In the genomic region with DNA sequence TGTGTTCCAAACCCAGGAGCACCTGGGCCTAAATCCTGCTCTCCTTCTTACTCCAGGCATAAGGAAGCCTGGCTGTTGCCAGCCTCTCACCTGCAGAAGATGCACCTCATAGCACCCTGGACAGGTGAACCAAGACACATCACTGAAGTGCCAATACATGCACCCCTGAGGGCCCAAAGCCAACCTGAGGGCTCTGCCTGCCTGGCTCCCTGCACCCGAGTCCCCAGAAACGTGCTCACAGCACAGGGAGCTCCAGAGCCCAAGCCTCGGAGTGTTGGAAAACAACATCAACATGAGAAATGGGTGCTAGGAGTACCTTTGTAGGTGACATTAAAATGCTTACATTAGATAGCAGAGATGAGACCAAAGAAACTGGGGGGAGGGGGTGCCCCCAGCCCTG, we compare ENCODE assay signal across 33 cellular contexts.
"Had no signal": no experiment of that assay in that cellular context is flagged by ENCODE, and none has a peak within 500 bp of the region (broad histone marks: within the 10 kb centered on the region; RNA-seq: fewer than 3 reads in every experiment).

No MANE protein-coding gene starts in this region.

- H3K27ac ChIP-seq: ascending aorta, cardiac muscle cell, WERI-Rb-1 had no signal

- H3K4me1 ChIP-seq: ascending aorta had no signal

- H3K27me3 ChIP-seq: ascending aorta, cardiac muscle cell, MG63 had no signal

- H3K27ac Mint-ChIP-seq: activated CD4-positive, alpha-beta memory T cell treated with anti-CD3 and anti-CD28 coated beads, Interleukin-2, amount 10 ng/mL, durations not matched to agents 7 days and 5 days; activated CD8-positive, alpha-beta memory T cell treated with anti-CD3 and anti-CD28 coated beads, Interleukin-2, amount 10 ng/mL, durations not matched to agents 7 days and 5 days; activated naive CD4-positive, alpha-beta T cell treated with anti-CD3 and anti-CD28 coated beads, Interleukin-2, amount 50 U/mL, for 24 hours; activated naive CD8-positive, alpha-beta T cell treated with anti-CD3 and anti-CD28 coated beads, Interleukin-2, amount 10 ng/mL, durations not matched to agents 7 days and 5 days had no signal

- DNase-seq: activated CD4-positive, alpha-beta memory T cell treated with anti-CD3 and anti-CD28 coated beads, Interleukin-2, amount 10 ng/mL, durations not matched to agents 7 days and 5 days; activated CD4-positive, alpha-beta T cell treated with anti-CD3 and anti-CD28 coated beads for 1 hour; activated CD4-positive, alpha-beta T cell treated with anti-CD3 and anti-CD28 coated beads for 48 hours; activated CD4-positive, CD25-positive, alpha-beta regulatory T cell; activated CD8-positive, alpha-beta memory T cell treated with anti-CD3 and anti-CD28 coated beads for 24 hours; activated CD8-positive, alpha-beta memory T cell treated with anti-CD3 and anti-CD28 coated beads, Interleukin-2, amount 10 ng/mL, durations not matched to agents 7 days and 5 days; activated CD8-positive, alpha-beta memory T cell treated with anti-CD3 and anti-CD28 coated beads, Interleukin-2, amount 50 U/mL, for 48 hours; activated gamma-delta T cell; activated naive CD4-positive, alpha-beta T cell treated with Interleukin-2 at 50 U/mL for 16 hours; activated naive CD8-positive, alpha-beta T cell treated with anti-CD3 and anti-CD28 coated beads, Interleukin-2, amount 10 ng/mL, durations not matched to agents 7 days and 5 days; activated T-cell treated with anti-CD3 and anti-CD28 coated beads, Interleukin-2, amount 50 U/mL, for 48 hours; amygdala; Kasumi-1; KG1; MG63; NCI-H1048; NCI-H1105 treated with DMSO at 0.1 percent for 48 hours; NCI-H1436; NCI-H1694; NCI-H1930; NCI-H345; NCI-H510A; NCI-H526; NCI-H748 treated with DMSO at 0.1 percent for 48 hours; NK-92 treated with Interleukin-12 subunit alpha and Interleukin-12 subunit beta, amount 100 ng/mL, for 24 hours; Right ventricle myocardium superior; SW 1271; T-helper 1 cell; T1000; WERI-Rb-1 had no signal

- H3K36me3 ChIP-seq: ascending aorta, cardiac muscle cell, MG63, WERI-Rb-1 had no signal

- H3K36me3 Mint-ChIP-seq: activated CD8-positive, alpha-beta memory T cell treated with anti-CD3 and anti-CD28 coated beads, Interleukin-2, amount 10 ng/mL, durations not matched to agents 7 days and 5 days; activated naive CD4-positive, alpha-beta T cell treated with anti-CD3 and anti-CD28 coated beads, Interleukin-2, amount 50 U/mL, for 24 hours; activated naive CD8-positive, alpha-beta T cell treated with anti-CD3 and anti-CD28 coated beads, Interleukin-2, amount 10 ng/mL, durations not matched to agents 7 days and 5 days had no signal

- H3K4me3 ChIP-seq: ascending aorta, cardiac muscle cell, MG63 had no signal

- H3K4me3 Mint-ChIP-seq: activated CD4-positive, alpha-beta memory T cell treated with anti-CD3 and anti-CD28 coated beads, Interleukin-2, amount 10 ng/mL, durations not matched to agents 7 days and 5 days; activated CD8-positive, alpha-beta memory T cell treated with anti-CD3 and anti-CD28 coated beads, Interleukin-2, amount 10 ng/mL, durations not matched to agents 7 days and 5 days; activated naive CD4-positive, alpha-beta T cell treated with anti-CD3 and anti-CD28 coated beads, Interleukin-2, amount 50 U/mL, for 24 hours; activated naive CD8-positive, alpha-beta T cell treated with anti-CD3 and anti-CD28 coated beads, Interleukin-2, amount 10 ng/mL, durations not matched to agents 7 days and 5 days had no signal

- H3K9me3 Mint-ChIP-seq: activated CD4-positive, alpha-beta memory T cell treated with anti-CD3 and anti-CD28 coated beads, Interleukin-2, amount 10 ng/mL, durations not matched to agents 7 days and 5 days; activated naive CD4-positive, alpha-beta T cell treated with anti-CD3 and anti-CD28 coated beads, Interleukin-2, amount 50 U/mL, for 24 hours; activated naive CD8-positive, alpha-beta T cell treated with anti-CD3 and anti-CD28 coated beads, Interleukin-2, amount 10 ng/mL, durations not matched to agents 7 days and 5 days had no signal

- H3K4me1 Mint-ChIP-seq: activated CD4-positive, alpha-beta memory T cell treated with anti-CD3 and anti-CD28 coated beads, Interleukin-2, amount 10 ng/mL, durations not matched to agents 7 days and 5 days; activated CD8-positive, alpha-beta memory T cell treated with anti-CD3 and anti-CD28 coated beads, Interleukin-2, amount 10 ng/mL, durations not matched to agents 7 days and 5 days; activated naive CD8-positive, alpha-beta T cell treated with anti-CD3 and anti-CD28 coated beads, Interleukin-2, amount 10 ng/mL, durations not matched to agents 7 days and 5 days had no signal

- ATAC-seq: activated CD8-positive, alpha-beta memory T cell treated with anti-CD3 and anti-CD28 coated beads, Interleukin-2, amount 10 ng/mL, durations not matched to agents 7 days and 5 days had no signal

- H3K27me3 Mint-ChIP-seq: activated naive CD8-positive, alpha-beta T cell treated with anti-CD3 and anti-CD28 coated beads, Interleukin-2, amount 10 ng/mL, durations not matched to agents 7 days and 5 days had no signal

- H3K9me3 ChIP-seq: ascending aorta, MG63 had no signal
